ENCODE assay signal across 14 cellular contexts in genomic region chr5:145925353-145925752, GRCh38. TPM values are rescaled to one million over a fixed set of nuclear protein-coding genes. Genes with fewer than 3 reads are reported as not detected.
DNase-seq lines count a peak whose midpoint lies in the region; ATAC-seq, FAIRE-seq and TF ChIP-seq lines count a peak whose summit lies in the region.
"Had no signal": no experiment of that assay in that cellular context is flagged by ENCODE, and none has a peak within 500 bp of the region (broad histone marks: within the 10 kb centered on the region; RNA-seq: fewer than 3 reads in every experiment).

No MANE protein-coding gene starts in this region.

- WGBS in A549 (ENCODE audit: missing lambda C conversion rate) = 0% methylated on average over 1 of the region's 1 CpG

- TF ChIP-seq CTCF in A549 (IDR thresholded peaks at IDR 0.05) = no peak
- TF ChIP-seq CTCF in brain microvascular endothelial cell (IDR thresholded peaks at IDR 0.05; ENCODE audit: low read depth, low read length, missing control alignments) = no peak
- TF ChIP-seq CTCF in kidney epithelial cell (IDR thresholded peaks at IDR 0.05; ENCODE audit: insufficient read depth, low read length, poor library complexity, severe bottlenecking) = no peak

- DNase-seq in A549 (ENCODE audit: low read depth in 1 of 2, low spot score in 1 of 2) (peak in 1 of 2 experiments; percentile 62), HS-5 (ENCODE audit: low read depth) (peak; percentile 86), brain microvascular endothelial cell (peak; percentile 74), kidney epithelial cell (ENCODE audit: low read depth) (peak; percentile 90), erythroblast (lab: John Stamatoyannopoulos, UW) (no peak), NCI-H2196 treated with DMSO at 0.1 percent for 48 hours (lab: John Stamatoyannopoulos, UW; ENCODE audit: unreplicated experiment) (no peak)
- DNase-seq: activated B cell treated with CpG ODN at 0.5 μM for 24 hours, retina had no signal

- ATAC-seq in A549 (peak; percentile 75 to 90; a peak in 5 of 6 replicates), GM18868 (IDR thresholded peaks at IDR 0.05; ENCODE audit: unreplicated experiment) (no peak), HG03095 (IDR thresholded peaks at IDR 0.05; ENCODE audit: unreplicated experiment) (no peak)

- in situ Hi-C loops in brain microvascular endothelial cell (cut with HindIII; ENCODE audit: low pct_ligation_motif_present, low sequenced_read_pairs) = no loop called here

- no peaks in the 10 kb centered on the region for H3K9me3 ChIP-seq in A549
- H3K9me3 ChIP-seq: BLaER1 had no signal

- H3K4me3 ChIP-seq in A549 = no peak overlapping the region
- H3K4me3 ChIP-seq in brain microvascular endothelial cell (ENCODE audit: low read depth, low read length) = no peak overlapping the region
- no peak overlapping the region for H3K4me3 ChIP-seq in kidney epithelial cell (ENCODE audit: low read depth, low read length)
- H3K4me3 ChIP-seq: BLaER1 had no signal

- POLR2A ChIA-PET in A549 (lab: Yijun Ruan, JAX) = interaction anchor here (0.6 to 1.0 kb wide), 3 partner anchors 20 to 90 kb away, joined by 3 to 4 read pairs (median 3); partner anchors contain the start of gene PRELID2

- H3K4me2 ChIP-seq in A549 = peak overlapping the region; percentile 39
- H3K4me2 ChIP-seq: BLaER1, KMS-11 had no signal

- H3K36me3 ChIP-seq in brain microvascular endothelial cell (replicated peaks) = no peaks in the 10 kb centered on the region
- no peaks in the 10 kb centered on the region for H3K36me3 ChIP-seq in kidney epithelial cell (ENCODE audit: control insufficient read depth, insufficient read depth, low read length)
- H3K36me3 ChIP-seq: BLaER1 had no signal

- CTCF ChIA-PET in A549 (lab: Yijun Ruan, JAX) = interaction anchor here (0.8 to 1.3 kb wide), 2 partner anchors 16 to 55 kb away, joined by 3 to 4 read pairs; no protein-coding TSS in a partner anchor

- TF ChIP-seq POLR2A in A549 (IDR thresholded peaks at IDR 0.05; ENCODE audit: low read length) (no peak), erythroblast (IDR thresholded peaks at IDR 0.05; ENCODE audit: low read length) (no peak)

- peak; percentile 68 for FAIRE-seq in A549 (lab: Jason Lieb, UNC)
- FAIRE-seq: GM18507 had no signal

- peaks cover 20% of the 10 kb centered on the region for H3K4me1 ChIP-seq in A549
- H3K4me1 ChIP-seq: BLaER1 had no signal

- no peak for TF ChIP-seq EP300 in A549 (IDR thresholded peaks at IDR 0.05)

- H3K27ac ChIP-seq in A549 = peak overlapping the region; percentile 48 to 76
- peak overlapping the region; percentile 61 for H3K27ac ChIP-seq in brain microvascular endothelial cell
- H3K27ac ChIP-seq: BLaER1, KMS-11 had no signal

- no peak; a peak in 1 of 5 replicates for TF ChIP-seq RAD21 in A549 (conservative IDR thresholded peaks at IDR 0.05 in 1 of 2, IDR thresholded peaks at IDR 0.05 in 1 of 2)

- H3K27me3 ChIP-seq in brain microvascular endothelial cell (replicated peaks) = no peaks in the 10 kb centered on the region
- H3K27me3 ChIP-seq in kidney epithelial cell (ENCODE audit: control insufficient read depth, insufficient read depth, low read length) = no peaks in the 10 kb centered on the region
- H3K27me3 ChIP-seq: BLaER1 had no signal

TF ChIP-seq in A549, 52 proteins besides CTCF, POLR2A, EP300 and RAD21:
- TF ChIP-seq FOSL2 (IDR thresholded peaks at IDR 0.05) = peak; percentile 56
- TF ChIP-seq FOSL2 (CRISPR knock-in tag; IDR thresholded peaks at IDR 0.05) = peak; percentile 93
- 0 out of 4 replicates have a peak, but pooled peaks of 1 of the 2 experiments have one; percentile 5 for TF ChIP-seq CEBPB (IDR thresholded peaks at IDR 0.05)
- peak; percentile 53; the same call in 1 of the 2 replicates for TF ChIP-seq MAX (IDR thresholded peaks at IDR 0.05)
- TF ChIP-seq GATA3 (IDR thresholded peaks at IDR 0.05; ENCODE audit: borderline replicate concordance) = peak; percentile 45; the same call in 1 of the 2 replicates
- TF ChIP-seq MAFK (IDR thresholded peaks at IDR 0.05; ENCODE audit: partially characterized antibody) = peak; percentile 61
- no peak for TF ChIP-seq SREBF2 (IDR thresholded peaks at IDR 0.05)
- peak; percentile 69; the same call in 1 of the 2 replicates for TF ChIP-seq JUNB (IDR thresholded peaks at IDR 0.05)
- TF ChIP-seq ZSCAN20 (CRISPR knock-in tag; IDR thresholded peaks at IDR 0.05) = no peak
- TF ChIP-seq RARB (CRISPR knock-in tag; IDR thresholded peaks at IDR 0.05) = peak; percentile 42; the same call in 1 of the 2 replicates
- TF ChIP-seq JUN (IDR thresholded peaks at IDR 0.05) = peak in 1 of 2 experiments; percentile 39; a peak in 1 of 5 replicates
- TF ChIP-seq KDM1A (IDR thresholded peaks at IDR 0.05; ENCODE audit: low read depth) = no peak
- no peak for TF ChIP-seq SMC3 (IDR thresholded peaks at IDR 0.05)
- TF ChIP-seq ZFP36 (IDR thresholded peaks at IDR 0.05; ENCODE audit: borderline replicate concordance, partially characterized antibody) = no peak
- no peak for TF ChIP-seq RNF2 (IDR thresholded peaks at IDR 0.05; ENCODE audit: borderline replicate concordance, low read depth)
TF ChIP-seq in A549: peak in this region for 8.

RNA-seq across cellular contexts. Expression of gene SH3RF2, which starts 11.0 kb away (rescaled TPM):
- polyA plus RNA-seq in A549 (2011; rRNA removed) (6.0 and 6.9 TPM in 2 replicates), A549 (2017; fragmentation: RNase III; extraction: RNeasy Plus Mini Kit Qiagen cat#74134 plus additional on column Dnase treatment) (3.9 to 4.1 TPM (median 4.1 TPM) in 3 replicates)
- polyA plus RNA-seq in A549 (2012; cell fraction: cytosol; rRNA removed) = 4.0 and 4.1 TPM in 2 replicates
- 9.6 and 11.8 TPM in 2 replicates for polyA plus RNA-seq in A549 (2012; cell fraction: nucleus; rRNA removed)
- polyA minus RNA-seq in A549 (2011; rRNA and poly(A)+ RNA removed) = 11.5 and 13.2 TPM in 2 replicates
- 10.3 and 21.7 TPM in 2 replicates for total RNA-seq in kidney epithelial cell
- total RNA-seq: activated B cell treated with CpG ODN at 0.5 μM for 24 hours had no signal

RNA-seq across cellular contexts. Expression of gene GRXCR2, which starts 52.5 kb away (rescaled TPM):
- 0.05 TPM in 1 of 2 replicates, not detected in the other for polyA plus RNA-seq in A549 (2011; rRNA removed)
- polyA plus RNA-seq in A549 (2012; cell fraction: cytosol; rRNA removed) = not detected in 2 replicates
- not detected in 2 replicates for polyA plus RNA-seq in A549 (2012; cell fraction: nucleus; rRNA removed)
- polyA plus RNA-seq in A549 (2017; fragmentation: RNase III; extraction: RNeasy Plus Mini Kit Qiagen cat#74134 plus additional on column Dnase treatment) = not detected in 3 replicates
- not detected in 2 replicates for polyA minus RNA-seq in A549 (2011; rRNA and poly(A)+ RNA removed)
- not detected in 2 replicates for total RNA-seq in kidney epithelial cell
- total RNA-seq: activated B cell treated with CpG ODN at 0.5 μM for 24 hours, temporal lobe had no signal

Comparison
In these comparisons a context has a peak if more than half of its experiments do, and no peak if none do; other contexts are left out.
1. ATAC-seq: peak in A549 (2 of 2); none in GM18868 (single experiment) and HG03095 (single experiment).
2. DNase-seq: peak in HS-5 (single experiment), brain microvascular endothelial cell (single experiment) and kidney epithelial cell (single experiment); none in erythroblast (0 of 2) and NCI-H2196 treated with DMSO at 0.1 percent for 48 hours (single experiment).